ENCODE assay signal across 24 cellular contexts in the genomic region with DNA sequence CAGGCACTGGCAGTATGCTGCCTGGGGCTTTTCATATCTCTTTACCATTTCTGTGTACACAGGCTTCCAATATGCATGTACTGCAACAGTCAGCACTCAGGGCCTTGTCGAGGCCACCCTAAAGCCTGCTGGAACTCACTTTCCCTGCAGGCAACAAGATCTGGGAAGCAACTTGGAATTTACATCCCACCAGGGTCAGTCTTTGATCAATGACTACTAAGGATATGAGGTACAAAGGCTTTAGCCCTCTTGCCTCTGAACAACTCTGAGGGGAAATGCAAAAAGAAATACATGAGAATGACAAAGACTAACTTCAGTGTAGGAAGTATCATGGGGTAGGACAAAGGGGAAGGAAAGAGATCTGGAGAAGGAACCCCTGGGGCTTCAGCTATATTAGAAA.
"Had no signal": no experiment of that assay in that cellular context is flagged by ENCODE, and none has a peak within 500 bp of the region (broad histone marks: within the 10 kb centered on the region; RNA-seq: fewer than 3 reads in every experiment).

No MANE protein-coding gene starts in this region.

- H3K27me3 Mint-ChIP-seq: progenitor cell of endocrine pancreas had no signal

- H3K27ac ChIP-seq: brain microvascular endothelial cell, esophagus muscularis mucosa, foreskin keratinocyte, heart right ventricle, left ventricle myocardium inferior, ovary, right lobe of liver, testis, transverse colon had no signal

- H3K36me3 ChIP-seq: brain microvascular endothelial cell, esophagus muscularis mucosa, heart right ventricle, left ventricle myocardium inferior, ovary, right lobe of liver, transverse colon had no signal

- DNase-seq: activated CD4-positive, alpha-beta T cell treated with anti-CD3 and anti-CD28 coated beads for 1 hour; activated CD4-positive, alpha-beta T cell treated with anti-CD3 and anti-CD28 coated beads, Interleukin-2, amount 10 ng/mL, durations not matched to agents 7 days and 5 days; activated CD8-positive, alpha-beta T cell treated with anti-CD3 and anti-CD28 coated beads for 36 hours; activated gamma-delta T cell treated with Interleukin-2 at 50 U/mL for 16 hours; activated naive CD4-positive, alpha-beta T cell treated with anti-CD3 and anti-CD28 coated beads, Interleukin-2, amount 50 U/mL, for 16 hours; activated T-cell treated with anti-CD3 and anti-CD28 coated beads, Interleukin-2, amount 50 U/mL, for 4 hours; amniotic stem cell; brain microvascular endothelial cell; cortex of kidney; foreskin keratinocyte; heart right ventricle; left ventricle myocardium inferior; ovary; right lobe of liver; stimulated activated CD4-positive, alpha-beta T cell treated with anti-CD3 and anti-CD28 coated beads, Interleukin-4, amount 100 ng/mL, for 1 hour; stimulated activated naive CD8-positive, alpha-beta T cell treated with anti-CD3 and anti-CD28 coated beads, Interleukin-15, Interleukin-2, amounts not matched to agents 100 U/mL and 50 U/mL, for 24 hours; testis; transverse colon had no signal

- ATAC-seq: activated CD8-positive, alpha-beta T cell treated with anti-CD3 and anti-CD28 coated beads for 36 hours; activated T-cell treated with anti-CD3 and anti-CD28 coated beads, Interleukin-2, amount 50 U/mL, for 4 hours; activated T-helper 17 cell treated with anti-CD3 and anti-CD28 coated beads, Interleukin-2, amount 50 U/mL, for 72 hours; foreskin keratinocyte; heart right ventricle; right lobe of liver; stimulated activated naive CD8-positive, alpha-beta T cell treated with anti-CD3 and anti-CD28 coated beads, Interleukin-15, Interleukin-2, amounts not matched to agents 100 U/mL and 50 U/mL, for 24 hours had no signal

- H3K4me1 Mint-ChIP-seq: activated CD4-positive, alpha-beta T cell treated with anti-CD3 and anti-CD28 coated beads, Interleukin-2, amount 10 ng/mL, durations not matched to agents 7 days and 5 days; activated T-helper 17 cell treated with anti-CD3 and anti-CD28 coated beads, Interleukin-2, amount 50 U/mL, for 72 hours; nephron had no signal

- H3K27me3 ChIP-seq: brain microvascular endothelial cell, esophagus muscularis mucosa, foreskin keratinocyte, heart right ventricle, ovary, right lobe of liver, testis, transverse colon had no signal

- H3K9me3 ChIP-seq: esophagus muscularis mucosa, heart right ventricle, left ventricle myocardium inferior, ovary, right lobe of liver, testis, transverse colon had no signal

- H3K27ac Mint-ChIP-seq: activated CD4-positive, alpha-beta T cell treated with anti-CD3 and anti-CD28 coated beads, Interleukin-2, amount 10 ng/mL, durations not matched to agents 7 days and 5 days; activated CD8-positive, alpha-beta T cell treated with anti-CD3 and anti-CD28 coated beads for 36 hours; activated T-helper 17 cell treated with anti-CD3 and anti-CD28 coated beads, Interleukin-2, amount 50 U/mL, for 72 hours; nephron; progenitor cell of endocrine pancreas; T-helper 1 cell treated with Interleukin-12 subunit alpha and Interleukin-12 subunit beta and Interleukin-4 antibody, amounts not matched to agents 30 μg/mL and 1 μg/mL, for 36 hours had no signal

- H3K4me3 ChIP-seq: esophagus muscularis mucosa, heart right ventricle, left ventricle myocardium inferior, lung, ovary, right lobe of liver, testis, transverse colon had no signal

- H3K9me3 Mint-ChIP-seq: activated CD4-positive, alpha-beta T cell treated with anti-CD3 and anti-CD28 coated beads, Interleukin-2, amount 10 ng/mL, durations not matched to agents 7 days and 5 days; activated CD8-positive, alpha-beta T cell treated with anti-CD3 and anti-CD28 coated beads for 36 hours; activated T-cell treated with anti-CD3 and anti-CD28 coated beads, Interleukin-2, amount 50 U/mL, for 4 hours; activated T-helper 17 cell treated with anti-CD3 and anti-CD28 coated beads, Interleukin-2, amount 50 U/mL, for 72 hours; nephron; T-helper 1 cell treated with Interleukin-12 subunit alpha and Interleukin-12 subunit beta and Interleukin-4 antibody, amounts not matched to agents 30 μg/mL and 1 μg/mL, for 36 hours had no signal

- H3K4me1 ChIP-seq: esophagus muscularis mucosa, foreskin keratinocyte, heart right ventricle, left ventricle myocardium inferior, right lobe of liver, transverse colon had no signal

- H3K4me3 Mint-ChIP-seq: activated CD4-positive, alpha-beta T cell treated with anti-CD3 and anti-CD28 coated beads, Interleukin-2, amount 10 ng/mL, durations not matched to agents 7 days and 5 days; activated CD8-positive, alpha-beta T cell treated with anti-CD3 and anti-CD28 coated beads for 36 hours; activated T-cell treated with anti-CD3 and anti-CD28 coated beads, Interleukin-2, amount 50 U/mL, for 4 hours; activated T-helper 17 cell treated with anti-CD3 and anti-CD28 coated beads, Interleukin-2, amount 50 U/mL, for 72 hours; nephron; T-helper 1 cell treated with Interleukin-12 subunit alpha and Interleukin-12 subunit beta and Interleukin-4 antibody, amounts not matched to agents 30 μg/mL and 1 μg/mL, for 36 hours had no signal
